In the genomic region with DNA sequence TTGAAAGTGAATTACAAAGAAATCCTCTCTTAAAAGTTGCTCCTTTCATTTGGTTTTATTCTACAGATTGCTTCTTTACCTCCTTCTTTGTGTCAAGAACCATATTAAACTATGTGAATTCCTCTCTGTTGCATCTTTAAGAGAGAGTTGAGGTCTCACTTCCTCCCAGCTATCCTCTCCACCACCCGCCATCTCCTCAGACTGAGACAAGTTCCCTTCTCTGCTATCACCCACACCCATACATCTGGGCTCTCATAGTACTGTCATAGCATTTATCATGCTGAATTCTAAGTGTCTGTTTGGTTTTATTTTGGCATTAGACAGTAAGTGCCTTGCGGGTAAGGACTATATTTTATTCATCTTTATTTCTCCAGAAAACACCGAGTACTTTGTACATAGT, we compare ENCODE assay signal across 1 cellular context.
A peak's percentile ranks its signal among the peaks of the same experiment; 100 is the strongest.
TF ChIP-seq lines count a peak whose summit lies in the region.

No MANE protein-coding gene starts in this region.

TF ChIP-seq in GM12878, 131 proteins besides CTCF, POLR2A, EP300 and RAD21:
- TF ChIP-seq SREBF1 (IDR thresholded peaks at IDR 0.05; ENCODE audit: low read length) = no peak
- TF ChIP-seq ZNF384 (IDR thresholded peaks at IDR 0.05; ENCODE audit: borderline replicate concordance, low read depth, low read length) = no peak
- TF ChIP-seq SPI1 (IDR thresholded peaks at IDR 0.05; ENCODE audit: borderline replicate concordance, insufficient read depth, low read depth, low read length) = 0 out of 2 replicates have a peak, but pooled peaks have one; percentile 11
